In the genomic region with DNA sequence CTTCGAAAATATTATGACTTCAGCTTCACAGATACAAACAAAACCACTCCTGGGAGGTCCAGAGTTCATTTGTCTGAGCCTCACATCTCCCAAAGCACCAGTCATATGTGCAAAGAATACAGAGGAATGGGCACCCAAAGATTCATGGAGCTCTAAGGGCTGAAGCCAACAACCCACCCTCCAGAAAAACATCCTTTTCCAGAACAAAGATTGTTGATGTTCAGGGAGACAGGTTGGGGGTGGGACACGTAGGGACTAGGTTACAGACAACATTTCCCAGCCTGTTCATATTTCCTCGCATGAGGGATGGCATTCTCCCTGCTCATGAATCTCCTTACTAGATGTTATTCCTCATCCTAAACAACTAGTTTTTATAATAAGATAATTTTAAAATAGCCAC, we compare ENCODE assay signal across 1 cellular context.
TF ChIP-seq lines count a peak whose summit lies in the region.

No MANE protein-coding gene starts in this region.

TF ChIP-seq in IMR-90, 13 proteins besides CTCF, POLR2A, EP300 and RAD21:
- TF ChIP-seq SMC3 (IDR thresholded peaks at IDR 0.05; ENCODE audit: low read depth, low read length): no peak
